ENCODE assay signal across 12 cellular contexts in genomic region chr5:113546711-113547159, GRCh38. TPM values are rescaled to one million over a fixed set of nuclear protein-coding genes. Genes with fewer than 3 reads are reported as not detected.
DNase-seq lines count a peak whose midpoint lies in the region; ATAC-seq and TF ChIP-seq lines count a peak whose summit lies in the region.
"Had no signal": no experiment of that assay in that cellular context is flagged by ENCODE, and none has a peak within 500 bp of the region (broad histone marks: within the 10 kb centered on the region; RNA-seq: fewer than 3 reads in every experiment).

No MANE protein-coding gene starts in this region.

- H3K27me3 Mint-ChIP-seq in activated naive CD4-positive, alpha-beta T cell treated with anti-CD3 and anti-CD28 coated beads for 36 hours (ENCODE audit: low read depth) = no peaks in the 10 kb centered on the region
- H3K27me3 Mint-ChIP-seq: activated CD4-positive, alpha-beta T cell treated with anti-CD3 and anti-CD28 coated beads, Interleukin-2, amount 10 ng/mL, durations not matched to agents 7 days and 5 days had no signal

- DNase-seq in activated naive CD4-positive, alpha-beta T cell treated with anti-CD3 and anti-CD28 coated beads for 36 hours = peak; percentile 5
- no peak for DNase-seq in activated naive CD4-positive, alpha-beta T cell treated with anti-CD3 and anti-CD28 coated beads, Interleukin-2, amount 50 U/mL, for 72 hours (ENCODE audit: low spot score in 2 of 2)
- no peak for DNase-seq in PC-9
- DNase-seq in fibroblast of lung (ENCODE audit: low read depth in 2 of 2) = peak; percentile 66 to 93
- DNase-seq in stromal cell of bone marrow (ENCODE audit: low read depth) = peak; percentile 49
- DNase-seq in inferior parietal cortex (ENCODE audit: extremely low spot score) = no peak
- DNase-seq in stimulated activated naive CD8-positive, alpha-beta T cell treated with anti-CD3 and anti-CD28 coated beads, Interleukin-15, Interleukin-2, amounts not matched to agents 100 U/mL and 50 U/mL, for 24 hours = no peak
- DNase-seq: activated CD4-positive, alpha-beta T cell treated with anti-CD3 and anti-CD28 coated beads, Interleukin-2, amount 10 ng/mL, durations not matched to agents 7 days and 5 days; AML-193; NCI-H1694 had no signal

- POLR2A ChIA-PET in PC-9 (lab: Charles Lee; ENCODE audit: unreplicated experiment) = no interaction called here

- H3K9me3 Mint-ChIP-seq in activated naive CD4-positive, alpha-beta T cell treated with anti-CD3 and anti-CD28 coated beads for 36 hours = no peaks in the 10 kb centered on the region
- no peaks in the 10 kb centered on the region for H3K9me3 Mint-ChIP-seq in activated naive CD4-positive, alpha-beta T cell treated with anti-CD3 and anti-CD28 coated beads, Interleukin-2, amount 50 U/mL, for 72 hours
- H3K9me3 Mint-ChIP-seq: activated CD4-positive, alpha-beta T cell treated with anti-CD3 and anti-CD28 coated beads, Interleukin-2, amount 10 ng/mL, durations not matched to agents 7 days and 5 days; brain had no signal

- H3K36me3 ChIP-seq in PC-9 (ENCODE audit: low read depth) (peaks cover 4% of the 10 kb centered on the region; the same call in 1 of the 2 replicates), fibroblast of lung (ENCODE audit: control insufficient read depth, insufficient read depth, low read length) (no peaks in the 10 kb centered on the region)

- H3K27ac Mint-ChIP-seq in activated naive CD4-positive, alpha-beta T cell treated with anti-CD3 and anti-CD28 coated beads for 36 hours = peak overlapping the region; percentile 57
- H3K27ac Mint-ChIP-seq in activated naive CD4-positive, alpha-beta T cell treated with anti-CD3 and anti-CD28 coated beads, Interleukin-2, amount 50 U/mL, for 72 hours = no peak overlapping the region
- H3K27ac Mint-ChIP-seq: activated CD4-positive, alpha-beta T cell treated with anti-CD3 and anti-CD28 coated beads, Interleukin-2, amount 10 ng/mL, durations not matched to agents 7 days and 5 days had no signal

- H3K27me3 ChIP-seq in PC-9 (ENCODE audit: insufficient read depth, low read depth) (no peaks in the 10 kb centered on the region), fibroblast of lung (ENCODE audit: control insufficient read depth, insufficient read depth, low read length) (no peaks in the 10 kb centered on the region)

- no peak overlapping the region for H3K4me3 Mint-ChIP-seq in activated naive CD4-positive, alpha-beta T cell treated with anti-CD3 and anti-CD28 coated beads for 36 hours
- H3K4me3 Mint-ChIP-seq: activated CD4-positive, alpha-beta T cell treated with anti-CD3 and anti-CD28 coated beads, Interleukin-2, amount 10 ng/mL, durations not matched to agents 7 days and 5 days; brain had no signal

- no peaks in the 10 kb centered on the region; the same call in 1 of the 2 replicates for H3K4me1 ChIP-seq in PC-9 (replicated peaks; ENCODE audit: insufficient read depth)
- H3K4me1 ChIP-seq in fibroblast of lung (ENCODE audit: control insufficient read depth, extremely low read depth, insufficient read depth, low read length) = peaks cover 6% of the 10 kb centered on the region

- no peaks in the 10 kb centered on the region for H3K79me2 ChIP-seq in PC-9 (ENCODE audit: low read depth)
- H3K79me2 ChIP-seq in fibroblast of lung (ENCODE audit: control insufficient read depth, insufficient read depth, low read length) = no peaks in the 10 kb centered on the region

- no TSS peak for BruUV-seq in PC-9 (replicated peaks; lab: Mats Ljungman, UMichigan)

- TF ChIP-seq CTCF in PC-9 (conservative IDR thresholded peaks at IDR 0.05) (no peak), fibroblast of lung (conservative IDR thresholded peaks at IDR 0.05 in 1 of 2, IDR thresholded peaks at IDR 0.05 in 1 of 2; ENCODE audit: low read depth in 1 of 2, low read length in 2 of 2) (no peak)

- no peaks in the 10 kb centered on the region for H3K9me2 ChIP-seq in PC-9 (ENCODE audit: insufficient read depth)

- CTCF ChIA-PET in activated naive CD4-positive, alpha-beta T cell treated with anti-CD3 and anti-CD28 coated beads for 36 hours (lab: Charles Lee) = interaction anchor here (0.6 kb wide), 1 partner anchor 853 kb away, joined by 5 read pairs; no protein-coding TSS in a partner anchor
- CTCF ChIA-PET in PC-9 (lab: Charles Lee) = no interaction called here

- H3K9me3 ChIP-seq in PC-9 (ENCODE audit: insufficient read depth, low read depth) = no peaks in the 10 kb centered on the region; the same call in 1 of the 2 replicates
- H3K9me3 ChIP-seq in fibroblast of lung (ENCODE audit: control insufficient read depth, insufficient read depth, low read depth, low read length) = no peaks in the 10 kb centered on the region

- H3K4me3 ChIP-seq in PC-9 (no peak overlapping the region), fibroblast of lung (replicated peaks in 1 of 4; ENCODE audit: control extremely low read depth in 1 of 4, insufficient read depth in 1 of 4, low read depth in 3 of 4, low read length in 4 of 4) (peak overlapping the region in 1 of 4 experiments; percentile 8)

- no peak for ATAC-seq in activated naive CD4-positive, alpha-beta T cell treated with anti-CD3 and anti-CD28 coated beads, Interleukin-2, amount 50 U/mL, for 72 hours
- ATAC-seq in GM18517 (IDR thresholded peaks at IDR 0.05; ENCODE audit: unreplicated experiment) = no peak
- no peak for ATAC-seq in stimulated activated naive CD8-positive, alpha-beta T cell treated with anti-CD3 and anti-CD28 coated beads, Interleukin-15, Interleukin-2, amounts not matched to agents 100 U/mL and 50 U/mL, for 24 hours

- intact Hi-C loops in activated naive CD4-positive, alpha-beta T cell treated with anti-CD3 and anti-CD28 coated beads for 36 hours (cut with micrococcal nuclease) = loop anchor here (2.0 kb wide), 1 partner anchor 22 kb away; no protein-coding TSS in a partner anchor
- intact Hi-C loops in PC-9 (cut with micrococcal nuclease; ENCODE audit: unreplicated experiment) = no loop called here

- H3K36me3 Mint-ChIP-seq in activated naive CD4-positive, alpha-beta T cell treated with anti-CD3 and anti-CD28 coated beads for 36 hours (ENCODE audit: low read depth) = peaks cover 42% of the 10 kb centered on the region
- peaks cover 16 to 18% of the 10 kb centered on the region in 2 donors for H3K36me3 Mint-ChIP-seq in activated naive CD4-positive, alpha-beta T cell treated with anti-CD3 and anti-CD28 coated beads, Interleukin-2, amount 50 U/mL, for 72 hours

- no peaks in the 10 kb centered on the region for H3F3A ChIP-seq in PC-9 (ENCODE audit: insufficient read depth, low read depth)

- H3K4me1 Mint-ChIP-seq in activated naive CD4-positive, alpha-beta T cell treated with anti-CD3 and anti-CD28 coated beads for 36 hours (ENCODE audit: low read depth) = peaks cover 13% of the 10 kb centered on the region

- no peaks in the 10 kb centered on the region for H4K20me1 ChIP-seq in PC-9 (ENCODE audit: insufficient read depth)
- no peaks in the 10 kb centered on the region for H4K20me1 ChIP-seq in fibroblast of lung (ENCODE audit: control insufficient read depth, extremely low read depth, insufficient read depth, low read length)

- H3K9ac ChIP-seq in fibroblast of lung (ENCODE audit: insufficient read depth, low read length) = no peak overlapping the region

- H3K4me2 ChIP-seq in PC-9 = no peak overlapping the region
- peak overlapping the region; percentile 68 for H3K4me2 ChIP-seq in fibroblast of lung (ENCODE audit: extremely low read depth, insufficient read depth, low read length)

- no peak overlapping the region for H2AFZ ChIP-seq in PC-9
- H2AFZ ChIP-seq in fibroblast of lung (ENCODE audit: low read length) = no peak overlapping the region

- peak overlapping the region; percentile 14; the same call in 1 of the 2 replicates for H3K27ac ChIP-seq in PC-9
- peak overlapping the region; percentile 18 for H3K27ac ChIP-seq in fibroblast of lung (ENCODE audit: insufficient read depth, low read length)

RNA-seq across cellular contexts. Expression of gene YTHDC2, which starts 33.2 kb away (rescaled TPM):
- 10 to 100 TPM; 24.4 to 28.0 TPM for total RNA-seq in activated naive CD4-positive, alpha-beta T cell treated with anti-CD3 and anti-CD28 coated beads for 36 hours
- total RNA-seq in activated naive CD4-positive, alpha-beta T cell treated with anti-CD3 and anti-CD28 coated beads, Interleukin-2, amount 50 U/mL, for 72 hours = 10 to 100 TPM; 22.2 to 29.7 TPM
- total RNA-seq in PC-9 (2021) = 14.9 and 18.6 TPM in 2 replicates
- total RNA-seq in fibroblast of lung = 22.6 and 32.7 TPM in 2 replicates
- 7.3 and 8.3 TPM in 2 replicates for polyA plus RNA-seq in fibroblast of lung
- polyA plus RNA-seq in fibroblast of lung (2012) = 8.0 and 8.3 TPM in 2 replicates
- polyA minus RNA-seq in fibroblast of lung (ENCODE audit: low replicate concordance) = 1.3 and 2.7 TPM in 2 replicates

RNA-seq across cellular contexts. Expression of gene MCC, which starts 58.5 kb away (rescaled TPM):
- total RNA-seq in activated naive CD4-positive, alpha-beta T cell treated with anti-CD3 and anti-CD28 coated beads for 36 hours = under 1 TPM; 0.62 to 0.81 TPM
- total RNA-seq in activated naive CD4-positive, alpha-beta T cell treated with anti-CD3 and anti-CD28 coated beads, Interleukin-2, amount 50 U/mL, for 72 hours = 1 to 10 TPM in 1 of 2 donors, under 1 TPM in 1; 0.89 to 3.3 TPM
- 2.5 TPM in 2 replicates for total RNA-seq in PC-9 (2021)
- 24.7 and 41.3 TPM in 2 replicates for total RNA-seq in fibroblast of lung
- 3.2 and 4.8 TPM in 2 replicates for polyA plus RNA-seq in fibroblast of lung
- polyA plus RNA-seq in fibroblast of lung (2012) = 3.9 and 4.6 TPM in 2 replicates
- 7.1 and 13.6 TPM in 2 replicates for polyA minus RNA-seq in fibroblast of lung (ENCODE audit: low replicate concordance)

Comparison
In these comparisons a context has a peak if more than half of its experiments do, and no peak if none do; other contexts are left out.
1. DNase-seq: peak in activated naive CD4-positive, alpha-beta T cell treated with anti-CD3 and anti-CD28 coated beads for 36 hours (single experiment), fibroblast of lung (2 of 2) and stromal cell of bone marrow (single experiment); none in activated naive CD4-positive, alpha-beta T cell treated with anti-CD3 and anti-CD28 coated beads, Interleukin-2, amount 50 U/mL, for 72 hours (0 of 2), PC-9 (0 of 2), inferior parietal cortex (single experiment) and stimulated activated naive CD8-positive, alpha-beta T cell treated with anti-CD3 and anti-CD28 coated beads, Interleukin-15, Interleukin-2, amounts not matched to agents 100 U/mL and 50 U/mL, for 24 hours (single experiment).